In genomic region chr6:73129653-73130443, GRCh38 we compare ENCODE assay signal across 9 cellular contexts.
DNase-seq lines count a peak whose midpoint lies in the region; ATAC-seq and TF ChIP-seq lines count a peak whose summit lies in the region.
"Had no signal": no experiment of that assay in that cellular context is flagged by ENCODE, and none has a peak within 500 bp of the region (broad histone marks: within the 10 kb centered on the region; RNA-seq: fewer than 3 reads in every experiment).

No MANE protein-coding gene starts in this region.

- intact Hi-C loops in posterior cingulate gyrus (cut with DNase I) (loop anchor here (2.0 kb wide), 2 partner anchors 513 to 717 kb away; no protein-coding TSS in a partner anchor), upper lobe of right lung (cut with DNase I) (no loop called here)

- H3K4me3 ChIP-seq in RWPE2 (ENCODE audit: severe bottlenecking), result no peak overlapping the region
- no peak overlapping the region for H3K4me3 ChIP-seq in upper lobe of right lung
- H3K4me3 ChIP-seq: skin epidermis had no signal

- peak; percentile 97 for TF ChIP-seq CTCF in RWPE2 (IDR thresholded peaks at IDR 0.05; ENCODE audit: poor library complexity, severe bottlenecking)
- TF ChIP-seq CTCF in upper lobe of right lung (IDR thresholded peaks at IDR 0.05), result peak; percentile 91

- H3K36me3 ChIP-seq in RWPE2 (ENCODE audit: low read depth) (no peaks in the 10 kb centered on the region), upper lobe of right lung (no peaks in the 10 kb centered on the region)

- peak; percentile 96 for ATAC-seq in GM21717 (IDR thresholded peaks at IDR 0.05; ENCODE audit: unreplicated experiment)
- peak; percentile 97 for ATAC-seq in RWPE2 (ENCODE audit: low read depth)
- ATAC-seq in upper lobe of right lung, result peak; percentile 97

- no peak overlapping the region for H3K27ac ChIP-seq in RWPE2 (ENCODE audit: poor library complexity, severe bottlenecking)
- no peak overlapping the region for H3K27ac ChIP-seq in upper lobe of right lung
- H3K27ac ChIP-seq: skin epidermis had no signal

- no peaks in the 10 kb centered on the region for H3K27me3 ChIP-seq in RWPE2 (ENCODE audit: insufficient read depth, poor library complexity, severe bottlenecking)
- H3K27me3 ChIP-seq in upper lobe of right lung, result no peaks in the 10 kb centered on the region

- DNase-seq in G401 (ENCODE audit: low spot score) (peak; percentile 29), RWPE2 (ENCODE audit: low spot score) (peak; percentile 77), globus pallidus (ENCODE audit: low spot score) (peak; percentile 59), posterior cingulate gyrus (peak; percentile 48 to 96 (median 86)), upper lobe of right lung (peak; percentile 88)
- DNase-seq in activated gamma-delta T cell treated with anti-CD3 and anti-CD28 coated beads, Interleukin-2, amount 50 U/mL, for 16 hours (ENCODE audit: low read depth), result peak; percentile 73

- H3K4me1 ChIP-seq in RWPE2 (ENCODE audit: insufficient read depth, poor library complexity, severe bottlenecking), result no peaks in the 10 kb centered on the region
- no peaks in the 10 kb centered on the region for H3K4me1 ChIP-seq in upper lobe of right lung

- in situ Hi-C loops in G401 (cut with HindIII; ENCODE audit: low sequenced_read_pairs), result no loop called here

- no peak for TF ChIP-seq EP300 in Ishikawa (IDR thresholded peaks at IDR 0.05; ENCODE audit: borderline replicate concordance)

- H3K9me3 ChIP-seq in RWPE2 (ENCODE audit: severe bottlenecking) (no peaks in the 10 kb centered on the region), upper lobe of right lung (no peaks in the 10 kb centered on the region)

- peak; percentile 95 for TF ChIP-seq RAD21 in Ishikawa (IDR thresholded peaks at IDR 0.05; ENCODE audit: low read depth)

TF ChIP-seq in Ishikawa, 13 proteins besides CTCF, POLR2A, EP300 and RAD21:
- TF ChIP-seq TCF12 (IDR thresholded peaks at IDR 0.05; ENCODE audit: low read depth) (0 out of 2 replicates have a peak, but pooled peaks have one; percentile 28), ZBTB7A (IDR thresholded peaks at IDR 0.05; ENCODE audit: low read depth) (no peak), NFIC (IDR thresholded peaks at IDR 0.05) (no peak), TAF1 (IDR thresholded peaks at IDR 0.05; ENCODE audit: low read depth) (no peak), CREB1 (IDR thresholded peaks at IDR 0.05; ENCODE audit: low read depth) (no peak), CEBPB (IDR thresholded peaks at IDR 0.05) (no peak), YY1 (IDR thresholded peaks at IDR 0.05; ENCODE audit: low read depth) (peak; percentile 67; the same call in 1 of the 2 replicates), TEAD4 (IDR thresholded peaks at IDR 0.05) (peak; percentile 21; the same call in 1 of the 2 replicates)
- TF ChIP-seq, protein P1, sequence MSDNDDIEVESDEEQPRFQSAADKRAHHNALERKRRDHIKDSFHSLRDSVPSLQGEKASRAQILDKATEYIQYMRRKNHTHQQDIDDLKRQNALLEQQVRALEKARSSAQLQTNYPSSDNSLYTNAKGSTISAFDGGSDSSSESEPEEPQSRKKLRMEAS (IDR thresholded peaks at IDR 0.05), result no peak
- TF ChIP-seq, protein P2, sequence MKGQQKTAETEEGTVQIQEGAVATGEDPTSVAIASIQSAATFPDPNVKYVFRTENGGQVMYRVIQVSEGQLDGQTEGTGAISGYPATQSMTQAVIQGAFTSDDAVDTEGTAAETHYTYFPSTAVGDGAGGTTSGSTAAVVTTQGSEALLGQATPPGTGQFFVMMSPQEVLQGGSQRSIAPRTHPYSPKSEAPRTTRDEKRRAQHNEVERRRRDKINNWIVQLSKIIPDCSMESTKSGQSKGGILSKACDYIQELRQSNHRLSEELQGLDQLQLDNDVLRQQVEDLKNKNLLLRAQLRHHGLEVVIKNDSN (IDR thresholded peaks at IDR 0.05), result no peak

Comparison
In these comparisons a context has a peak if more than half of its experiments do, and no peak if none do; other contexts are left out.
1. DNase-seq: peak in every context shown above with its lines; median percentile 88 in upper lobe of right lung; 86 in posterior cingulate gyrus; 77 in RWPE2; 73 in activated gamma-delta T cell treated with anti-CD3 and anti-CD28 coated beads, Interleukin-2, amount 50 U/mL, for 16 hours; 59 in globus pallidus; 29 in G401.